12 cellular contexts compared by ENCODE assay signal in the genomic region with DNA sequence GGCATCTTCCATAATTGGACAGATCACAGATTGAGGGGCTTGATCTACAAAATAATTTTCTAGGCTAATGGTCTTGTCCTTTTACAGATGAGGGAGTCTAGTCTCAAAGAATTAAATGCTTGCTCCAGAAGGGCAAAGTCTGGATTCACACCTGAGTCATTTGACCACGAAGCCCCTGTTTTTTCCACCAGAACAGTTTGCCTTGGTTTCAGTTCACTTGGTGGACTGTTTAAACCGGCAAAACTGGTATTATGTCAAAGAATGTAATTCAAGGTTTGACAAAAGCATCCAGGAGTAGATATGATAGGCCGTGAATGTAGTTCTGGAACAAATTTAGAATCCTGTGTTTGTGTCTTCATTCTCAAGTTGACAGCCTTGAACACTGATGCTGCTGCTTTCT. TPM values are rescaled to one million over a fixed set of nuclear protein-coding genes. Genes with fewer than 3 reads are reported as not detected.
DNase-seq lines count a peak whose midpoint lies in the region; TF ChIP-seq lines count a peak whose summit lies in the region.
"Had no signal": no experiment of that assay in that cellular context is flagged by ENCODE, and none has a peak within 500 bp of the region (broad histone marks: within the 10 kb centered on the region; RNA-seq: fewer than 3 reads in every experiment).

No MANE protein-coding gene starts in this region.

- no peaks in the 10 kb centered on the region for H3K27me3 Mint-ChIP-seq in mesothelial cell of epicardium (ENCODE audit: low read depth)

- peaks cover 2% of the 10 kb centered on the region for H3K36me3 Mint-ChIP-seq in mesothelial cell of epicardium

- no peaks in the 10 kb centered on the region for H3K27me3 ChIP-seq in endocrine pancreas (ENCODE audit: control insufficient read depth, insufficient read depth, low read length)

- TF ChIP-seq CTCF in mesothelial cell of epicardium (IDR thresholded peaks at IDR 0.05; ENCODE audit: unreplicated experiment) = no peak

- H3K9me3 Mint-ChIP-seq in mesothelial cell of epicardium = no peaks in the 10 kb centered on the region

- peak overlapping the region; percentile 91 for H3K27ac Mint-ChIP-seq in mesothelial cell of epicardium

- H3K9ac ChIP-seq in endocrine pancreas (ENCODE audit: control insufficient read depth, insufficient read depth, low read length) = peak overlapping the region; percentile 21

- H3K4me1 ChIP-seq in endocrine pancreas (ENCODE audit: control insufficient read depth, insufficient read depth, low read length) = peaks cover 9% of the 10 kb centered on the region

- H3K4me3 Mint-ChIP-seq in mesothelial cell of epicardium = peak overlapping the region; percentile 32

- H3K36me3 ChIP-seq in endocrine pancreas (ENCODE audit: control insufficient read depth, insufficient read depth, low read length) = no peaks in the 10 kb centered on the region

- no peaks in the 10 kb centered on the region for H3K9me3 ChIP-seq in endocrine pancreas (ENCODE audit: control insufficient read depth, low read length)

- DNase-seq in Daoy (ENCODE audit: low read depth) (peak; percentile 27), M059J (ENCODE audit: low read depth) (peak; percentile 59), mesothelial cell of epicardium (ENCODE audit: low spot score in 2 of 2, unreplicated experiment in 2 of 2) (no peak), mucosa of gallbladder (ENCODE audit: low spot score) (no peak), NCI-H1417 treated with DMSO at 0.1 percent for 48 hours (lab: John Stamatoyannopoulos, UW) (no peak), NCI-H1694 (lab: John Stamatoyannopoulos, UW) (no peak), occipital lobe (lab: John Stamatoyannopoulos, UW) (no peak)
- DNase-seq: activated CD8-positive, alpha-beta memory T cell treated with anti-CD3 and anti-CD28 coated beads for 24 hours; GDM1; KG1; NCI-H510A treated with DMSO at 0.1 percent for 48 hours had no signal

- peaks cover 37% of the 10 kb centered on the region for H3K4me1 Mint-ChIP-seq in mesothelial cell of epicardium

- H3K4me3 ChIP-seq in endocrine pancreas (ENCODE audit: control insufficient read depth, insufficient read depth, low read length) = peak overlapping the region; percentile 55

RNA-seq across cellular contexts. Expression of a gene that starts 3.3 kb away (rescaled TPM):
- total RNA-seq in Daoy (2014; rRNA removed; shearing (Covaris generic)) = 4.6 and 7.0 TPM in 2 replicates
- 2.2 and 8.2 TPM in 2 replicates for total RNA-seq in M059J (2014; rRNA removed; shearing (Covaris generic))
- total RNA-seq in mesothelial cell of epicardium (69.1 to 70.0 TPM (median 69.5 TPM) in 3 replicates), mucosa of gallbladder (107 TPM), occipital lobe (15.8 TPM)

Comparison
In these comparisons a context has a peak if more than half of its experiments do, and no peak if none do; other contexts are left out.
1. DNase-seq: peak in Daoy (single experiment) and M059J (single experiment); none in mesothelial cell of epicardium (0 of 2), mucosa of gallbladder (single experiment), NCI-H1417 treated with DMSO at 0.1 percent for 48 hours (single experiment), NCI-H1694 (single experiment) and occipital lobe (single experiment).